1 cellular context compared by ENCODE assay signal in the genomic region with DNA sequence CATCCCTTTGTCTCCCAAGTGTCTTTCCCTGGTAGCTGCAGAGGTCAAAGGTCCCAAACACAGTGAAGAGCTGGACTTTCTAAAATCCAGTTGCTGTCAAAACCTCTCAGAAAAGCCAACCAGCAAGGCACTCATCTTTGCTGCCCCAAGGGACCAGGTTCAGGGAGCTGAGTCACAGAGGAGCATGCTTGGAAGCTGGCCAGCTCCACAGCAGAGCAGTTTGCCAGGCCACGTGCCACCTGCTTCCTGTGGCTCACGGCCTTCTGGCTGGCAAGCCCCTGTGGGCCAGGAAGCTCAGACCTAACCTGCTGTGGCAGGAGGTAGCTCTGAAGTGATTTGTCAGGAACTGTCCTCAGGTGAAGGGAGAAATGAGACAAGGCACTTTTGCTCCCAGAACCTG.
TF ChIP-seq lines count a peak whose summit lies in the region.

No MANE protein-coding gene starts in this region.

TF ChIP-seq in HEK293, 187 proteins besides CTCF, POLR2A, EP300 and RAD21 (continued from another document and continues in another):
- TF ChIP-seq OSR2 (tag by site-specific recombination; IDR thresholded peaks at IDR 0.05) (peak; percentile 62), ZNF626 (tag by site-specific recombination; IDR thresholded peaks at IDR 0.05) (no peak), ZNF600 (tag by site-specific recombination; IDR thresholded peaks at IDR 0.05) (peak; percentile 60; the same call in 1 of the 2 replicates), ZFP69B (tag by site-specific recombination; IDR thresholded peaks at IDR 0.05) (no peak), ZFP3 (tag by site-specific recombination; IDR thresholded peaks at IDR 0.05; ENCODE audit: low read depth) (no peak), ZNF670 (tag by site-specific recombination; IDR thresholded peaks at IDR 0.05; ENCODE audit: low read depth) (no peak), ZNF624 (tag by site-specific recombination; IDR thresholded peaks at IDR 0.05) (no peak), ZBTB48 (tag by site-specific recombination; IDR thresholded peaks at IDR 0.05) (peak; percentile 90), ZNF354C (tag by site-specific recombination; IDR thresholded peaks at IDR 0.05; ENCODE audit: borderline replicate concordance, low read depth) (no peak), ZNF560 (tag by site-specific recombination; IDR thresholded peaks at IDR 0.05; ENCODE audit: borderline replicate concordance) (no peak), ZNF529 (tag by site-specific recombination; IDR thresholded peaks at IDR 0.05; ENCODE audit: insufficient replicate concordance) (no peak), ZNF585B (tag by site-specific recombination; IDR thresholded peaks at IDR 0.05) (no peak), ZNF37A (tag by site-specific recombination; IDR thresholded peaks at IDR 0.05) (no peak), ZNF157 (tag by site-specific recombination; IDR thresholded peaks at IDR 0.05) (no peak), ZXDB (tag by site-specific recombination; IDR thresholded peaks at IDR 0.05) (no peak), ZNF549 (tag by site-specific recombination; IDR thresholded peaks at IDR 0.05) (no peak), ZIC2 (tag by site-specific recombination; IDR thresholded peaks at IDR 0.05) (peak; percentile 75), ZNF324 (tag by site-specific recombination; IDR thresholded peaks at IDR 0.05) (no peak), ZNF837 (tag by site-specific recombination; IDR thresholded peaks at IDR 0.05) (no peak), ZNF2 (tag by site-specific recombination; IDR thresholded peaks at IDR 0.05) (no peak), ZNF776 (tag by site-specific recombination; IDR thresholded peaks at IDR 0.05; ENCODE audit: borderline replicate concordance) (no peak), WT1 (tag by site-specific recombination; IDR thresholded peaks at IDR 0.05) (no peak), ZNF19 (tag by site-specific recombination; IDR thresholded peaks at IDR 0.05; ENCODE audit: low read depth) (no peak), ZNF768 (tag by site-specific recombination; IDR thresholded peaks at IDR 0.05) (no peak), ZNF266 (tag by site-specific recombination; IDR thresholded peaks at IDR 0.05; ENCODE audit: low read depth) (no peak), ZNF132 (tag by site-specific recombination; IDR thresholded peaks at IDR 0.05; ENCODE audit: borderline replicate concordance) (no peak), ZNF350 (tag by site-specific recombination; IDR thresholded peaks at IDR 0.05) (no peak), ZNF341 (tag by site-specific recombination; IDR thresholded peaks at IDR 0.05; ENCODE audit: low read depth) (no peak), ZNF473 (tag by site-specific recombination; IDR thresholded peaks at IDR 0.05) (no peak), ZNF426 (tag by site-specific recombination; IDR thresholded peaks at IDR 0.05) (no peak), ZNF747 (tag by site-specific recombination; IDR thresholded peaks at IDR 0.05) (no peak), PRDM1 (tag by site-specific recombination; IDR thresholded peaks at IDR 0.05) (no peak), ZFP37 (tag by site-specific recombination; IDR thresholded peaks at IDR 0.05) (no peak), ZNF664 (tag by site-specific recombination; IDR thresholded peaks at IDR 0.05) (no peak), ZNF274 (IDR thresholded peaks at IDR 0.05; ENCODE audit: low read length) (no peak), ZNF274 (tag by site-specific recombination; IDR thresholded peaks at IDR 0.05; ENCODE audit: borderline replicate concordance) (no peak), IKZF3 (tag by site-specific recombination; IDR thresholded peaks at IDR 0.05) (0 out of 2 replicates have a peak, but pooled peaks have one; percentile 19), ZNF133 (tag by site-specific recombination; IDR thresholded peaks at IDR 0.05) (no peak), OVOL3 (tag by site-specific recombination; IDR thresholded peaks at IDR 0.05) (no peak), ZNF239 (tag by site-specific recombination; IDR thresholded peaks at IDR 0.05) (no peak), ZNF138 (tag by site-specific recombination; IDR thresholded peaks at IDR 0.05; ENCODE audit: borderline replicate concordance) (no peak), ZNF629 (tag by site-specific recombination; IDR thresholded peaks at IDR 0.05) (peak; percentile 60), ZNF202 (tag by site-specific recombination; IDR thresholded peaks at IDR 0.05; ENCODE audit: borderline replicate concordance) (no peak)
- TF ChIP-seq, protein P1, sequence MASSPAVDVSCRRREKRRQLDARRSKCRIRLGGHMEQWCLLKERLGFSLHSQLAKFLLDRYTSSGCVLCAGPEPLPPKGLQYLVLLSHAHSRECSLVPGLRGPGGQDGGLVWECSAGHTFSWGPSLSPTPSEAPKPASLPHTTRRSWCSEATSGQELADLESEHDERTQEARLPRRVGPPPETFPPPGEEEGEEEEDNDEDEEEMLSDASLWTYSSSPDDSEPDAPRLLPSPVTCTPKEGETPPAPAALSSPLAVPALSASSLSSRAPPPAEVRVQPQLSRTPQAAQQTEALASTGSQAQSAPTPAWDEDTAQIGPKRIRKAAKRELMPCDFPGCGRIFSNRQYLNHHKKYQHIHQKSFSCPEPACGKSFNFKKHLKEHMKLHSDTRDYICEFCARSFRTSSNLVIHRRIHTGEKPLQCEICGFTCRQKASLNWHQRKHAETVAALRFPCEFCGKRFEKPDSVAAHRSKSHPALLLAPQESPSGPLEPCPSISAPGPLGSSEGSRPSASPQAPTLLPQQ (tag by site-specific recombination; IDR thresholded peaks at IDR 0.05): peak; percentile 51; the same call in 1 of the 2 replicates
- TF ChIP-seq, protein P2, sequence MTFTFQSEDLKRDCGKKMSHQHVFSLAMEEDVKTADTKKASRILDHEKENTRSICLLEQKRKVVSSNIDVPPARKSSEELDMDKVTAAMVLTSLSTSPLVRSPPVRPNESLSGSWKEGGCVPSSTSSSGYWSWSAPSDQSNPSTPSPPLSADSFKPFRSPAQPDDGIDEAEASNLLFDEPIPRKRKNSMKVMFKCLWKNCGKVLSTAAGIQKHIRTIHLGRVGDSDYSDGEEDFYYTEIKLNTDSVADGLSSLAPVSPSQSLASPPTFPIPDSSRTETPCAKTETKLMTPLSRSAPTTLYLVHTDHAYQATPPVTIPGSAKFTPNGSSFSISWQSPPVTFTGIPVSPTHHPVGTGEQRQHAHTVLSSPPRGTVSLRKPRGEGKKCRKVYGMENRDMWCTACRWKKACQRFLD (tag by site-specific recombination; IDR thresholded peaks at IDR 0.05): no peak
- TF ChIP-seq, protein P3, sequence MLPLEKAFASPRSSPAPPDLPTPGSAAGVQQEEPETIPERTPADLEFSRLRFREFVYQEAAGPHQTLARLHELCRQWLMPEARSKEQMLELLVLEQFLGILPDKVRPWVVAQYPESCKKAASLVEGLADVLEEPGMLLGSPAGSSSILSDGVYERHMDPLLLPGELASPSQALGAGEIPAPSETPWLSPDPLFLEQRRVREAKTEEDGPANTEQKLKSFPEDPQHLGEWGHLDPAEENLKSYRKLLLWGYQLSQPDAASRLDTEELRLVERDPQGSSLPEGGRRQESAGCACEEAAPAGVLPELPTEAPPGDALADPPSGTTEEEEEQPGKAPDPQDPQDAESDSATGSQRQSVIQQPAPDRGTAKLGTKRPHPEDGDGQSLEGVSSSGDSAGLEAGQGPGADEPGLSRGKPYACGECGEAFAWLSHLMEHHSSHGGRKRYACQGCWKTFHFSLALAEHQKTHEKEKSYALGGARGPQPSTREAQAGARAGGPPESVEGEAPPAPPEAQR (tag by site-specific recombination; IDR thresholded peaks at IDR 0.05): no peak
- TF ChIP-seq, protein P4, sequence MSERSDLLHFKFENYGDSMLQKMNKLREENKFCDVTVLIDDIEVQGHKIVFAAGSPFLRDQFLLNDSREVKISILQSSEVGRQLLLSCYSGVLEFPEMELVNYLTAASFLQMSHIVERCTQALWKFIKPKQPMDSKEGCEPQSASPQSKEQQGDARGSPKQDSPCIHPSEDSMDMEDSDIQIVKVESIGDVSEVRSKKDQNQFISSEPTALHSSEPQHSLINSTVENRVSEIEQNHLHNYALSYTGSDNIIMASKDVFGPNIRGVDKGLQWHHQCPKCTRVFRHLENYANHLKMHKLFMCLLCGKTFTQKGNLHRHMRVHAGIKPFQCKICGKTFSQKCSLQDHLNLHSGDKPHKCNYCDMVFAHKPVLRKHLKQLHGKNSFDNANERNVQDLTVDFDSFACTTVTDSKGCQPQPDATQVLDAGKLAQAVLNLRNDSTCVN (tag by site-specific recombination; optimal IDR thresholded peaks at IDR 0.05): no peak
- TF ChIP-seq, protein P5, sequence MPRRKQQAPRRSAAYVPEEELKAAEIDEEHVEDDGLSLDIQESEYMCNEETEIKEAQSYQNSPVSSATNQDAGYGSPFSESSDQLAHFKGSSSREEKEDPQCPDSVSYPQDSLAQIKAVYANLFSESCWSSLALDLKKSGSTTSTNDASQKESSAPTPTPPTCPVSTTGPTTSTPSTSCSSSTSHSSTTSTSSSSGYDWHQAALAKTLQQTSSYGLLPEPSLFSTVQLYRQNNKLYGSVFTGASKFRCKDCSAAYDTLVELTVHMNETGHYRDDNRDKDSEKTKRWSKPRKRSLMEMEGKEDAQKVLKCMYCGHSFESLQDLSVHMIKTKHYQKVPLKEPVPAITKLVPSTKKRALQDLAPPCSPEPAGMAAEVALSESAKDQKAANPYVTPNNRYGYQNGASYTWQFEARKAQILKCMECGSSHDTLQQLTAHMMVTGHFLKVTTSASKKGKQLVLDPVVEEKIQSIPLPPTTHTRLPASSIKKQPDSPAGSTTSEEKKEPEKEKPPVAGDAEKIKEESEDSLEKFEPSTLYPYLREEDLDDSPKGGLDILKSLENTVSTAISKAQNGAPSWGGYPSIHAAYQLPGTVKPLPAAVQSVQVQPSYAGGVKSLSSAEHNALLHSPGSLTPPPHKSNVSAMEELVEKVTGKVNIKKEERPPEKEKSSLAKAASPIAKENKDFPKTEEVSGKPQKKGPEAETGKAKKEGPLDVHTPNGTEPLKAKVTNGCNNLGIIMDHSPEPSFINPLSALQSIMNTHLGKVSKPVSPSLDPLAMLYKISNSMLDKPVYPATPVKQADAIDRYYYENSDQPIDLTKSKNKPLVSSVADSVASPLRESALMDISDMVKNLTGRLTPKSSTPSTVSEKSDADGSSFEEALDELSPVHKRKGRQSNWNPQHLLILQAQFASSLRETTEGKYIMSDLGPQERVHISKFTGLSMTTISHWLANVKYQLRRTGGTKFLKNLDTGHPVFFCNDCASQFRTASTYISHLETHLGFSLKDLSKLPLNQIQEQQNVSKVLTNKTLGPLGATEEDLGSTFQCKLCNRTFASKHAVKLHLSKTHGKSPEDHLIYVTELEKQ (tag by site-specific recombination; IDR thresholded peaks at IDR 0.05; ENCODE audit: borderline replicate concordance): no peak
- TF ChIP-seq, protein P6, sequence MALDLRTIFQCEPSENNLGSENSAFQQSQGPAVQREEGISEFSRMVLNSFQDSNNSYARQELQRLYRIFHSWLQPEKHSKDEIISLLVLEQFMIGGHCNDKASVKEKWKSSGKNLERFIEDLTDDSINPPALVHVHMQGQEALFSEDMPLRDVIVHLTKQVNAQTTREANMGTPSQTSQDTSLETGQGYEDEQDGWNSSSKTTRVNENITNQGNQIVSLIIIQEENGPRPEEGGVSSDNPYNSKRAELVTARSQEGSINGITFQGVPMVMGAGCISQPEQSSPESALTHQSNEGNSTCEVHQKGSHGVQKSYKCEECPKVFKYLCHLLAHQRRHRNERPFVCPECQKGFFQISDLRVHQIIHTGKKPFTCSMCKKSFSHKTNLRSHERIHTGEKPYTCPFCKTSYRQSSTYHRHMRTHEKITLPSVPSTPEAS (tag by site-specific recombination; IDR thresholded peaks at IDR 0.05): no peak
- TF ChIP-seq, protein P7, sequence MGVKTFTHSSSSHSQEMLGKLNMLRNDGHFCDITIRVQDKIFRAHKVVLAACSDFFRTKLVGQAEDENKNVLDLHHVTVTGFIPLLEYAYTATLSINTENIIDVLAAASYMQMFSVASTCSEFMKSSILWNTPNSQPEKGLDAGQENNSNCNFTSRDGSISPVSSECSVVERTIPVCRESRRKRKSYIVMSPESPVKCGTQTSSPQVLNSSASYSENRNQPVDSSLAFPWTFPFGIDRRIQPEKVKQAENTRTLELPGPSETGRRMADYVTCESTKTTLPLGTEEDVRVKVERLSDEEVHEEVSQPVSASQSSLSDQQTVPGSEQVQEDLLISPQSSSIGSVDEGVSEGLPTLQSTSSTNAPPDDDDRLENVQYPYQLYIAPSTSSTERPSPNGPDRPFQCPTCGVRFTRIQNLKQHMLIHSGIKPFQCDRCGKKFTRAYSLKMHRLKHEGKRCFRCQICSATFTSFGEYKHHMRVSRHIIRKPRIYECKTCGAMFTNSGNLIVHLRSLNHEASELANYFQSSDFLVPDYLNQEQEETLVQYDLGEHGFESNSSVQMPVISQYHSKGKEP (tag by site-specific recombination; IDR thresholded peaks at IDR 0.05): no peak
- TF ChIP-seq, protein P8, sequence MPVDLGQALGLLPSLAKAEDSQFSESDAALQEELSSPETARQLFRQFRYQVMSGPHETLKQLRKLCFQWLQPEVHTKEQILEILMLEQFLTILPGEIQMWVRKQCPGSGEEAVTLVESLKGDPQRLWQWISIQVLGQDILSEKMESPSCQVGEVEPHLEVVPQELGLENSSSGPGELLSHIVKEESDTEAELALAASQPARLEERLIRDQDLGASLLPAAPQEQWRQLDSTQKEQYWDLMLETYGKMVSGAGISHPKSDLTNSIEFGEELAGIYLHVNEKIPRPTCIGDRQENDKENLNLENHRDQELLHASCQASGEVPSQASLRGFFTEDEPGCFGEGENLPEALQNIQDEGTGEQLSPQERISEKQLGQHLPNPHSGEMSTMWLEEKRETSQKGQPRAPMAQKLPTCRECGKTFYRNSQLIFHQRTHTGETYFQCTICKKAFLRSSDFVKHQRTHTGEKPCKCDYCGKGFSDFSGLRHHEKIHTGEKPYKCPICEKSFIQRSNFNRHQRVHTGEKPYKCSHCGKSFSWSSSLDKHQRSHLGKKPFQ (tag by site-specific recombination; IDR thresholded peaks at IDR 0.05): no peak
- TF ChIP-seq, protein P9, sequence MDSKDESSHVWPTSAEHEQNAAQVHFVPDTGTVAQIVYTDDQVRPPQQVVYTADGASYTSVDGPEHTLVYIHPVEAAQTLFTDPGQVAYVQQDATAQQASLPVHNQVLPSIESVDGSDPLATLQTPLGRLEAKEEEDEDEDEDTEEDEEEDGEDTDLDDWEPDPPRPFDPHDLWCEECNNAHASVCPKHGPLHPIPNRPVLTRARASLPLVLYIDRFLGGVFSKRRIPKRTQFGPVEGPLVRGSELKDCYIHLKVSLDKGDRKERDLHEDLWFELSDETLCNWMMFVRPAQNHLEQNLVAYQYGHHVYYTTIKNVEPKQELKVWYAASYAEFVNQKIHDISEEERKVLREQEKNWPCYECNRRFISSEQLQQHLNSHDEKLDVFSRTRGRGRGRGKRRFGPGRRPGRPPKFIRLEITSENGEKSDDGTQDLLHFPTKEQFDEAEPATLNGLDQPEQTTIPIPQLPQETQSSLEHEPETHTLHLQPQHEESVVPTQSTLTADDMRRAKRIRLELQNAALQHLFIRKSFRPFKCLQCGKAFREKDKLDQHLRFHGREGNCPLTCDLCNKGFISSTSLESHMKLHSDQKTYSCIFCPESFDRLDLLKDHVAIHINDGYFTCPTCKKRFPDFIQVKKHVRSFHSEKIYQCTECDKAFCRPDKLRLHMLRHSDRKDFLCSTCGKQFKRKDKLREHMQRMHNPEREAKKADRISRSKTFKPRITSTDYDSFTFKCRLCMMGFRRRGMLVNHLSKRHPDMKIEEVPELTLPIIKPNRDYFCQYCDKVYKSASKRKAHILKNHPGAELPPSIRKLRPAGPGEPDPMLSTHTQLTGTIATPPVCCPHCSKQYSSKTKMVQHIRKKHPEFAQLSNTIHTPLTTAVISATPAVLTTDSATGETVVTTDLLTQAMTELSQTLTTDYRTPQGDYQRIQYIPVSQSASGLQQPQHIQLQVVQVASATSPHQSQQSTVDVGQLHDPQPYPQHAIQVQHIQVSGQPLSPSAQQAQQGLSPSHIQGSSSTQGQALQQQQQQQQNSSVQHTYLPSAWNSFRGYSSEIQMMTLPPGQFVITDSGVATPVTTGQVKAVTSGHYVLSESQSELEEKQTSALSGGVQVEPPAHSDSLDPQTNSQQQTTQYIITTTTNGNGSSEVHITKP (tag by site-specific recombination; IDR thresholded peaks at IDR 0.05): no peak
